In genomic region chr6:74780831-74781230, GRCh38 we compare ENCODE assay signal across 21 cellular contexts.
"Had no signal": no experiment of that assay in that cellular context is flagged by ENCODE, and none has a peak within 500 bp of the region (broad histone marks: within the 10 kb centered on the region; RNA-seq: fewer than 3 reads in every experiment).

No MANE protein-coding gene starts in this region.

- H3K4me3 ChIP-seq: pancreas, psoas muscle, right lobe of liver, testis, vagina had no signal

- H3K9me3 ChIP-seq: pancreas, psoas muscle, right lobe of liver, testis, vagina had no signal

- H3K27ac ChIP-seq: foreskin keratinocyte, pancreas, psoas muscle, right lobe of liver, testis, vagina, VCaP had no signal

- H3K36me3 ChIP-seq: pancreas, right lobe of liver, vagina had no signal

- FAIRE-seq: pancreas, small intestine had no signal

- H3K27me3 ChIP-seq: foreskin keratinocyte, pancreas, right lobe of liver, testis, vagina had no signal

- DNase-seq: activated CD4-positive, alpha-beta memory T cell treated with anti-CD3 and anti-CD28 coated beads, Interleukin-2, amount 10 ng/mL, durations not matched to agents 7 days and 5 days; activated CD4-positive, alpha-beta T cell treated with anti-CD3 and anti-CD28 coated beads, Interleukin-2, amount 10 ng/mL, durations not matched to agents 24 days and 14 days; activated gamma-delta T cell treated with Interleukin-2 at 50 U/mL for 16 hours; amniotic stem cell; cerebellar nuclear complex; cortex of kidney; endodermal cell; foreskin keratinocyte; left ventricle myocardium superior; mammary epithelial cell; nephron progenitor cell; pancreas; psoas muscle; right lobe of liver; small intestine; stimulated activated CD8-positive, alpha-beta memory T cell treated with anti-CD3 and anti-CD28 coated beads, Interleukin-4, amount 100 ng/mL, for 48 hours; stimulated activated naive B cell treated with anti-CD40 and anti-IgM and Interleukin-4, amounts not matched to agents 10 μg/mL and 1 μg/mL and 100 μg/mL, for 72 hours; T-cell; testis had no signal

- H3K4me1 ChIP-seq: foreskin keratinocyte, pancreas, psoas muscle, right lobe of liver, testis, vagina had no signal
